In the genomic region with DNA sequence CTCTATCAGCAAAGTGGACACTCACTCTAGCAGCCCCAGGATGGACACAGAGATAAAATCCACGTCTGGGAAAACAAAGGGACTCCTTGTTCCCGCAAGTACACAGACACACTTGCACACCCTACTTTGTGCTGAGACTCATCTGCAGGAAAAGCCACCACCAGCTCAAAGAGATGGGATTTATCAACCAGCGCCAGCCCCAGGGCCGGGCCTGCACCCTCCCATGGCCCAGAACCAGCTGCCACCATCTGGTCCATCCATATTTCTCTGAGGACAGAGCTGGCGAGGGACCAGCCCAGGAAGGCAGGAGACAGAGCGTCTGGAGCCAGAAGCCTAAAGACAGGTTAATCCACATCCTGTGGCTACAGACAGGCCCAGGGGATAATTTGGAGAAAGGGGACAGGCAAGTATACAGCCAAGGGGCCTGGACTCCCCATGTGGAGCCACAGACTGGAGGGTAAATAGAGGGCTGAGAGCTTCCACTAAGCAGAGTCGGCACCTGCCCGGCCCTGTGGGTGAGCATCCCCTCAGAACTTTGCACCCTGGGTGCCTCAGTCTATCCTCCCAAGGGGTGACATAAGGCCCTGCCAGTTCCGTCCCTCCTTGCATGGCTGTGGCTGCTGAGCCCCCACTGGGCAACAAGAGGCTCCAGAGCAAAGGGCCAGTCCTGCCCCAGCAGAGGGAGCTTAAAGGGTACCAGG, we compare ENCODE assay signal across 26 cellular contexts.
A peak's percentile ranks its signal among the peaks of the same experiment; 100 is the strongest.
DNase-seq lines count a peak whose midpoint lies in the region; ATAC-seq and TF ChIP-seq lines count a peak whose summit lies in the region.
"Had no signal": no experiment of that assay in that cellular context is flagged by ENCODE, and none has a peak within 500 bp of the region (broad histone marks: within the 10 kb centered on the region; RNA-seq: fewer than 3 reads in every experiment).

No MANE protein-coding gene starts in this region.

- ATAC-seq in HG03520 (IDR thresholded peaks at IDR 0.05; ENCODE audit: unreplicated experiment), result no peak
- ATAC-seq: K562 had no signal

- H3K4me3 ChIP-seq in esophagus muscularis mucosa, result no peak overlapping the region
- H3K4me3 ChIP-seq: adrenal gland, gastrocnemius medialis, K562, MG63, PC-9, tibial nerve had no signal

- TF ChIP-seq EP300 in esophagus muscularis mucosa (IDR thresholded peaks at IDR 0.05), result no peak

- intact Hi-C loops in esophagus muscularis mucosa (cut with DNase I), result no loop called here

- H3K27me3 ChIP-seq in esophagus muscularis mucosa, result peaks cover 0 to 66% (median 0%) of the 10 kb centered on the region in 4 donors
- H3K27me3 ChIP-seq: adrenal gland, gastrocnemius medialis, MG63, tibial nerve had no signal

- peaks cover 0 to 9% (median 2%) of the 10 kb centered on the region in 4 donors for H3K4me1 ChIP-seq in esophagus muscularis mucosa
- H3K4me1 ChIP-seq: gastrocnemius medialis, parathyroid adenoma, tibial nerve had no signal

- TF ChIP-seq CTCF in esophagus muscularis mucosa (IDR thresholded peaks at IDR 0.05), result no peak

- peaks cover 0 to 10% (median 7%) of the 10 kb centered on the region in 4 donors for H3K9me3 ChIP-seq in esophagus muscularis mucosa
- H3K9me3 ChIP-seq: adrenal gland, gastrocnemius medialis, MG63 had no signal

- H3K27ac ChIP-seq in esophagus muscularis mucosa (replicated peaks in 1 of 4), result no peak overlapping the region
- H3K27ac ChIP-seq: gastrocnemius medialis, parathyroid adenoma, PC-9, tibial nerve had no signal

- no peaks in the 10 kb centered on the region for H3K36me3 ChIP-seq in esophagus muscularis mucosa
- H3K36me3 ChIP-seq: adrenal gland, gastrocnemius medialis, MG63, tibial nerve had no signal

- WGBS in esophagus muscularis mucosa, result 68% methylated on average over 7 of the region's 9 CpGs

- peak; percentile 32 for DNase-seq in NCI-H1092 treated with DMSO at 0.1 percent for 48 hours (lab: John Stamatoyannopoulos, UW)
- no peak for DNase-seq in NCI-H1092 (lab: John Stamatoyannopoulos, UW)
- DNase-seq in G401 (ENCODE audit: low spot score), result peak; percentile 74
- peak; percentile 50 for DNase-seq in SHP77 treated with DMSO at 0.1 percent for 48 hours (lab: John Stamatoyannopoulos, UW)
- peak; percentile 82 for DNase-seq in mesenteric fat pad (ENCODE audit: low spot score)
- DNase-seq in esophagus muscularis mucosa (ENCODE audit: extremely low spot score), result no peak
- DNase-seq in foreskin melanocyte, result no peak
- DNase-seq: 8988T; activated CD4-positive, alpha-beta T cell treated with anti-CD3 and anti-CD28 coated beads for 1 hour; activated naive CD4-positive, alpha-beta T cell treated with Interleukin-2 at 50 U/mL for 16 hours; activated T-cell treated with anti-CD3 and anti-CD28 coated beads, Interleukin-2, amount 50 U/mL, for 24 hours; CD4-positive, alpha-beta memory T cell; DMS79 treated with DMSO at 0.1 percent for 48 hours; effector memory CD4-positive, alpha-beta T cell; GOT3; NCI-H146; NCI-H226; nephron progenitor cell; PC-9 had no signal

- in situ Hi-C loops in G401 (cut with HindIII; ENCODE audit: low sequenced_read_pairs), result no loop called here

- no peak for TF ChIP-seq POLR2A in esophagus muscularis mucosa (IDR thresholded peaks at IDR 0.05; ENCODE audit: low read depth)

Comparison
In these comparisons a context has a peak if more than half of its experiments do, and no peak if none do; other contexts are left out.
1. DNase-seq: peak in NCI-H1092 treated with DMSO at 0.1 percent for 48 hours (single experiment), G401 (single experiment), SHP77 treated with DMSO at 0.1 percent for 48 hours (single experiment) and mesenteric fat pad (single experiment); none in NCI-H1092 (single experiment), esophagus muscularis mucosa (single experiment) and foreskin melanocyte (single experiment).